18 cellular contexts compared by ENCODE assay signal in the genomic region with DNA sequence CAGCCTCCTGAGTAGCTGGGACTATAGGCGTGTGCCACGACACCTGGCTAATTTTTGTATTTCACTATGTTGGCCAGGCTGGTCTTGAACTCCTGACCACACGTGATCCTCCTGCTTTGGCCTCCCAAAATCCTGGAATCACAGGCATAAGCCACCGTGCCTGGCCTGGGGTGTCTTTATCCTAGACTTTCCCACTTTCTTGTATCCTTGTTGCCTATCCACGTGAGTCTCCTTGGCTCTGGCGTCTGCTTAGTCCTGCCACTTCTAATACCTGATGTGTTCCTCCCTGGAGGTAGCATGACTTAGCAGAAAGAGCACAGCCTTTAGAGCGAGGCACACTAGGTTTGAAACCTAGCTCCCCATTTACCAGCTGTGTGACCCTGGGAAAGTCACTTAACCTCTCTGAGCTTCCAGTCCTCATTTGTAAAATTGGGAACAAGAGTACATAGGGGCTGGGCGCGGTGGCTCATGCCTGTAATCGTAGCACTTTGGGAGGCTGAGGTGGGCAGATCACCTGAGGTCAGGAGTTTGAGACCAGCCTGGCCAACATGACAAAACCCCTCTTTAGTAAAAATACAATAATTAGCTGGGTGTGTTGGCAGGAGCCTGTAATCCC.
DNase-seq lines count a peak whose midpoint lies in the region; ATAC-seq, FAIRE-seq and TF ChIP-seq lines count a peak whose summit lies in the region.
"Had no signal": no experiment of that assay in that cellular context is flagged by ENCODE, and none has a peak within 500 bp of the region (broad histone marks: within the 10 kb centered on the region; RNA-seq: fewer than 3 reads in every experiment).

No MANE protein-coding gene starts in this region.

- TF ChIP-seq CTCF in kidney (IDR thresholded peaks at IDR 0.05; ENCODE audit: borderline replicate concordance, extremely low read depth, insufficient read depth), result no peak
- no peak for TF ChIP-seq CTCF in osteoblast (IDR thresholded peaks at IDR 0.05; ENCODE audit: extremely low read depth, low read depth, low read length)
- TF ChIP-seq CTCF in gastrocnemius medialis (IDR thresholded peaks at IDR 0.05 in 4 of 5, conservative IDR thresholded peaks at IDR 0.05 in 1 of 5), result no peak

- no peaks in the 10 kb centered on the region for H4K20me1 ChIP-seq in osteoblast (ENCODE audit: insufficient read depth, low read length)

- no peak overlapping the region for H3K4me3 ChIP-seq in kidney (ENCODE audit: low read length in 2 of 2)
- H3K4me3 ChIP-seq in osteoblast (ENCODE audit: insufficient read depth, low read length), result no peak overlapping the region
- H3K4me3 ChIP-seq in gastrocnemius medialis, result no peak overlapping the region

- DNase-seq in kidney (peak; percentile 10), osteoblast (ENCODE audit: insufficient read length, low spot score, missing footprints) (peak; percentile 52), gastrocnemius medialis (peak in 1 of 2 donors; percentile 16), NCI-H2196 treated with DMSO at 0.1 percent for 48 hours (lab: John Stamatoyannopoulos, UW; ENCODE audit: unreplicated experiment) (no peak), urothelium cell line (ENCODE audit: low spot score) (no peak)
- DNase-seq: ACHN; BE2C; C1 segment of cervical spinal cord; Caco-2; CD4-positive, CD25-positive, alpha-beta regulatory T cell; GDM1; H9 had no signal

- ATAC-seq in gastrocnemius medialis, result no peak
- no peak for ATAC-seq in GM19452 (IDR thresholded peaks at IDR 0.05; ENCODE audit: unreplicated experiment)

- intact Hi-C loops in kidney (cut with DNase I) (no loop called here), gastrocnemius medialis (cut with DNase I; ENCODE audit: low total_unique reads) (no loop called here)

- no peak overlapping the region for H2AFZ ChIP-seq in osteoblast (ENCODE audit: low read length)

- FAIRE-seq in kidney (lab: Jason Lieb, UNC) (no peak), urothelium cell line (lab: Jason Lieb, UNC) (no peak)
- FAIRE-seq: A204.1, D721Med, GM12892, GM18507, H1 had no signal

- H3K36me3 ChIP-seq in kidney (ENCODE audit: control insufficient read depth in 1 of 2, insufficient read depth in 2 of 2, low read length in 2 of 2) (peaks cover 11 to 19% of the 10 kb centered on the region in 2 donors), osteoblast (ENCODE audit: insufficient read depth, low read length) (peaks cover 4% of the 10 kb centered on the region), gastrocnemius medialis (peaks cover 0 to 51% of the 10 kb centered on the region in 2 donors)
- H3K36me3 ChIP-seq: BE2C had no signal

- H3K9me3 ChIP-seq in kidney (ENCODE audit: control insufficient read depth in 1 of 2, low read length in 2 of 2), result no peaks in the 10 kb centered on the region
- no peaks in the 10 kb centered on the region for H3K9me3 ChIP-seq in osteoblast (ENCODE audit: low read depth, low read length)
- no peaks in the 10 kb centered on the region for H3K9me3 ChIP-seq in gastrocnemius medialis
- H3K9me3 ChIP-seq: BE2C had no signal

- no peaks in the 10 kb centered on the region for H3K27me3 ChIP-seq in osteoblast (ENCODE audit: insufficient read depth, low read length)
- H3K27me3 ChIP-seq in gastrocnemius medialis, result no peaks in the 10 kb centered on the region
- H3K27me3 ChIP-seq: BE2C had no signal

- in situ Hi-C loops in gastrocnemius medialis (cut with MboI; ENCODE audit: low sequenced_read_pairs in 4 of 4), result no loop called here

- H3K9ac ChIP-seq in kidney (ENCODE audit: low read length in 2 of 2), result no peak overlapping the region

- H3K4me2 ChIP-seq in osteoblast (ENCODE audit: insufficient read depth, low read length), result no peak overlapping the region

- TF ChIP-seq POLR2A in gastrocnemius medialis (IDR thresholded peaks at IDR 0.05), result no peak

- H3K27ac ChIP-seq in kidney (ENCODE audit: low read depth in 2 of 2, low read length in 2 of 2), result no peak overlapping the region
- no peak overlapping the region for H3K27ac ChIP-seq in osteoblast (ENCODE audit: low read depth, low read length)
- peak overlapping the region; percentile 88 to 97 (median 92) for H3K27ac ChIP-seq in gastrocnemius medialis

- H3K79me2 ChIP-seq in osteoblast (ENCODE audit: insufficient read depth, low read length), result no peaks in the 10 kb centered on the region

- no peaks in the 10 kb centered on the region for H3K4me1 ChIP-seq in kidney (ENCODE audit: control insufficient read depth in 1 of 2, insufficient read depth in 1 of 2, low read depth in 1 of 2, low read length in 2 of 2)
- no peaks in the 10 kb centered on the region for H3K4me1 ChIP-seq in osteoblast (ENCODE audit: insufficient read depth, low read length)
- peaks cover 48 to 62% of the 10 kb centered on the region in 2 donors for H3K4me1 ChIP-seq in gastrocnemius medialis
- H3K4me1 ChIP-seq: Caco-2 had no signal

Comparison
In these comparisons a context has a peak if more than half of its experiments do, and no peak if none do; other contexts are left out.
1. DNase-seq: peak in kidney (single experiment) and osteoblast (single experiment); none in NCI-H2196 treated with DMSO at 0.1 percent for 48 hours (single experiment) and urothelium cell line (single experiment).
2. H3K27ac ChIP-seq: peak in gastrocnemius medialis (4 of 4); none in kidney (0 of 2) and osteoblast (single experiment).